Comparison of ENCODE assay signal across 19 cellular contexts in the genomic region with DNA sequence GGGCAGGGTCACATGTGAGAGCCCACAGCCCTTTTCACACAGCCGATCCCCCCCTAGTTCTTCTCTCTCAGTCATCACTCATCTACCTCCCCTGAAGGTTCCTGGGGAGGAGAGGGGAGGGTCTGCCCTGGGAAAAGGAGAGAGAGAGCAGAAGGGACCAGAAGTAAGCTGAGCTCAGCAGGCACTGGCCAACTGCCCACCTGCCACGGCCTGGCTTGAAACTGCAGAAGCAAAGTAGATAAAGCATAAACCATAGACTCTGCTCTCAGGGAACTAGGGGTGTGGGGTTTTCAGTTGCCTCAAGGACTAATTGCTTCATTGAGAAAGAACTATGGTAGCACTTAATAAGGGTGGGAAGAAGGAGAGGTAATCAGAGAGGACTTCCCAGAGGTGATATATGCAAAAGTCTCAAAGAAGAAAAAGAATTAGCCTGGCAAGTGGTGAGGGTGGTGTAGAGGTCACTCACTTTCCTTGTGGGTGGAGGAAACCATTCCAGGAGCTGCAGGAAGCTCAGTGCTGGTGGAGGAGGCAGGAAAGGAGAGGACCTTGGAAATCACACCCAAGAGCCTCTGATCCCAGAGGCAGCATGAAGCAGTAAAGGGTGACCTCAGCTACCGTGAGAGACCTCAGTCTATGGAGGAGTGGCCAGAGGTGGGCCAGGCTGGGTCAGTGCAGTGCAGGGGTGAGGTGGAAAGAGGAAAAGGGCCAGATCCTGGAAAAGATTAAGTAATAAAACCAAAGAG.
"Had no signal": no experiment of that assay in that cellular context is flagged by ENCODE, and none has a peak within 500 bp of the region (broad histone marks: within the 10 kb centered on the region; RNA-seq: fewer than 3 reads in every experiment).

No MANE protein-coding gene starts in this region.

- H3K9me3 Mint-ChIP-seq: activated B cell treated with CpG ODN at 0.5 μM for 24 hours; activated CD4-positive, alpha-beta memory T cell treated with anti-CD3 and anti-CD28 coated beads for 36 hours; activated naive CD8-positive, alpha-beta T cell treated with anti-CD3 and anti-CD28 coated beads, Interleukin-2, amount 10 ng/mL, durations not matched to agents 7 days and 5 days; activated T-helper 17 cell treated with anti-CD3 and anti-CD28 coated beads, Interleukin-2, amount 50 U/mL, for 72 hours; naive thymus-derived CD4-positive, alpha-beta T cell; stimulated activated naive B cell treated with anti-CD40 and anti-IgM and Interleukin-4, amounts not matched to agents 10 μg/mL and 1 μg/mL and 100 μg/mL, for 72 hours had no signal

- H3K27me3 ChIP-seq: body of pancreas, colonic mucosa, esophagus squamous epithelium, neutrophil, spleen had no signal

- H3K36me3 Mint-ChIP-seq: activated CD4-positive, alpha-beta memory T cell treated with anti-CD3 and anti-CD28 coated beads for 36 hours; activated naive CD8-positive, alpha-beta T cell treated with anti-CD3 and anti-CD28 coated beads, Interleukin-2, amount 10 ng/mL, durations not matched to agents 7 days and 5 days; naive thymus-derived CD4-positive, alpha-beta T cell had no signal

- H3K27ac ChIP-seq: body of pancreas, colonic mucosa, esophagus squamous epithelium, heart right ventricle, neutrophil, spleen, thoracic aorta had no signal

- ATAC-seq: activated T-helper 17 cell treated with anti-CD3 and anti-CD28 coated beads, Interleukin-2, amount 50 U/mL, for 72 hours; body of pancreas; naive thymus-derived CD4-positive, alpha-beta T cell; stimulated activated naive B cell treated with anti-CD40 and anti-IgM and Interleukin-4, amounts not matched to agents 10 μg/mL and 1 μg/mL and 100 μg/mL, for 72 hours had no signal

- H3K4me3 ChIP-seq: body of pancreas, colonic mucosa, esophagus squamous epithelium, heart right ventricle, spleen, thoracic aorta had no signal

- H3K27ac Mint-ChIP-seq: activated B cell treated with CpG ODN at 0.5 μM for 24 hours; activated CD4-positive, alpha-beta memory T cell treated with anti-CD3 and anti-CD28 coated beads for 36 hours; activated naive CD8-positive, alpha-beta T cell treated with anti-CD3 and anti-CD28 coated beads, Interleukin-2, amount 10 ng/mL, durations not matched to agents 7 days and 5 days; activated T-helper 17 cell treated with anti-CD3 and anti-CD28 coated beads, Interleukin-2, amount 50 U/mL, for 72 hours; stimulated activated naive B cell treated with anti-CD40 and anti-IgM and Interleukin-4, amounts not matched to agents 10 μg/mL and 1 μg/mL and 100 μg/mL, for 72 hours had no signal

- DNase-seq: activated B cell treated with CpG ODN at 0.5 μM for 24 hours; activated CD4-positive, alpha-beta memory T cell treated with anti-CD3 and anti-CD28 coated beads for 36 hours; activated CD4-positive, alpha-beta T cell treated with anti-CD3 and anti-CD28 coated beads for 4 hours; activated naive CD4-positive, alpha-beta T cell; activated naive CD8-positive, alpha-beta T cell treated with anti-CD3 and anti-CD28 coated beads, Interleukin-2, amount 10 ng/mL, durations not matched to agents 7 days and 5 days; activated T-cell treated with anti-CD3 and anti-CD28 coated beads, Interleukin-2, amount 50 U/mL, for 1 hour; body of pancreas; colonic mucosa; esophagus squamous epithelium; kidney glomerular epithelial cell; mesenchymal stem cell; naive thymus-derived CD4-positive, alpha-beta T cell; spleen; stimulated activated CD4-positive, alpha-beta T cell treated with anti-CD3 and anti-CD28 coated beads, Interleukin-4, amount 100 ng/mL, for 4 hours; stimulated activated naive B cell treated with anti-CD40 and anti-IgM and Interleukin-4, amounts not matched to agents 10 μg/mL and 1 μg/mL and 100 μg/mL, for 72 hours had no signal

- H3K9me3 ChIP-seq: body of pancreas, colonic mucosa, esophagus squamous epithelium, heart right ventricle, neutrophil, spleen, thoracic aorta had no signal

- H3K36me3 ChIP-seq: colonic mucosa, esophagus squamous epithelium, heart right ventricle, thoracic aorta had no signal

- H3K4me3 Mint-ChIP-seq: activated B cell treated with CpG ODN at 0.5 μM for 24 hours; activated CD4-positive, alpha-beta memory T cell treated with anti-CD3 and anti-CD28 coated beads for 36 hours; activated naive CD8-positive, alpha-beta T cell treated with anti-CD3 and anti-CD28 coated beads, Interleukin-2, amount 10 ng/mL, durations not matched to agents 7 days and 5 days; activated T-helper 17 cell treated with anti-CD3 and anti-CD28 coated beads, Interleukin-2, amount 50 U/mL, for 72 hours; naive thymus-derived CD4-positive, alpha-beta T cell; stimulated activated naive B cell treated with anti-CD40 and anti-IgM and Interleukin-4, amounts not matched to agents 10 μg/mL and 1 μg/mL and 100 μg/mL, for 72 hours had no signal

- H3K27me3 Mint-ChIP-seq: activated B cell treated with CpG ODN at 0.5 μM for 24 hours had no signal
